In genomic region chr11:2943711-2944118, GRCh38 we compare ENCODE assay signal across 10 cellular contexts. TPM values are rescaled to one million over a fixed set of nuclear protein-coding genes. Genes with fewer than 3 reads are reported as not detected.
DNase-seq lines count a peak whose midpoint lies in the region; ATAC-seq and TF ChIP-seq lines count a peak whose summit lies in the region.
"Had no signal": no experiment of that assay in that cellular context is flagged by ENCODE, and none has a peak within 500 bp of the region (broad histone marks: within the 10 kb centered on the region; RNA-seq: fewer than 3 reads in every experiment).

No MANE protein-coding gene starts in this region.

- H3K4me3 Mint-ChIP-seq in activated T-cell treated with anti-CD3 and anti-CD28 coated beads, Interleukin-2, amount 50 U/mL, for 24 hours: no peak overlapping the region

- WGBS in gastroesophageal sphincter (ENCODE audit: low coverage in 1 of 2), 2 donors: 64% methylated on average over 9 of the region's 12 CpGs; no CpG with 5 or more reads in 1 of the 2 donors

- TF ChIP-seq EP300 in gastroesophageal sphincter (IDR thresholded peaks at IDR 0.05): no peak

- no peaks in the 10 kb centered on the region for H3K79me2 ChIP-seq in OCI-LY1 (ENCODE audit: insufficient read depth, low read length)

- H3K4me1 ChIP-seq in OCI-LY1 (ENCODE audit: insufficient read depth, low read length, severe bottlenecking): peaks cover 9% of the 10 kb centered on the region
- peaks cover 0 to 43% (median 21%) of the 10 kb centered on the region in 3 donors for H3K4me1 ChIP-seq in gastroesophageal sphincter

- peaks cover 9% of the 10 kb centered on the region; the same call in 1 of the 2 replicates for H3K9me3 ChIP-seq in OCI-LY1 (ENCODE audit: low read length)
- no peaks in the 10 kb centered on the region for H3K9me3 ChIP-seq in gastroesophageal sphincter

- TF ChIP-seq CTCF in OCI-LY1 (IDR thresholded peaks at IDR 0.05; ENCODE audit: low read length): peak; percentile 21; the same call in 1 of the 2 replicates
- no peak for TF ChIP-seq CTCF in fibroblast of mammary gland (conservative IDR thresholded peaks at IDR 0.05; ENCODE audit: control insufficient read depth, insufficient read depth, low read depth, low read length)
- no peak for TF ChIP-seq CTCF in gastroesophageal sphincter (IDR thresholded peaks at IDR 0.05)

- H3K27me3 ChIP-seq in OCI-LY1 (ENCODE audit: insufficient read depth, low read length): no peaks in the 10 kb centered on the region
- no peaks in the 10 kb centered on the region for H3K27me3 ChIP-seq in gastroesophageal sphincter
- H3K27me3 ChIP-seq: dorsolateral prefrontal cortex had no signal

- no peak for TF ChIP-seq POLR2A in gastroesophageal sphincter (IDR thresholded peaks at IDR 0.05)

- H3K36me3 ChIP-seq in OCI-LY1 (ENCODE audit: insufficient read depth, low read length) (peaks cover 53% of the 10 kb centered on the region), gastroesophageal sphincter (peaks cover 0 to 40% of the 10 kb centered on the region in 2 donors)

- H3K9me2 ChIP-seq in OCI-LY1 (ENCODE audit: low read depth, low read length): no peaks in the 10 kb centered on the region

- no peaks in the 10 kb centered on the region for H3F3A ChIP-seq in OCI-LY1 (ENCODE audit: insufficient read depth, low read length)

- peak; percentile 45 for DNase-seq in activated T-cell treated with anti-CD3 and anti-CD28 coated beads, Interleukin-2, amount 50 U/mL, for 24 hours
- DNase-seq in activated T-cell treated with anti-CD3 and anti-CD28 coated beads for 4 hours: no peak
- DNase-seq in fibroblast of mammary gland (ENCODE audit: low read depth): peak; percentile 20
- peak; percentile 34 for DNase-seq in stimulated activated CD8-positive, alpha-beta memory T cell treated with anti-CD3 and anti-CD28 coated beads, Interleukin-4, amount 100 ng/mL, for 48 hours
- no peak for DNase-seq in HK-2 (ENCODE audit: unreplicated experiment)
- DNase-seq: NCI-H1092 had no signal

- no peak overlapping the region for H3K4me2 ChIP-seq in OCI-LY1 (ENCODE audit: low read length)

- H2AFZ ChIP-seq in OCI-LY1 (ENCODE audit: low read length): no peak overlapping the region

- no peak overlapping the region for H3K9ac ChIP-seq in OCI-LY1 (ENCODE audit: low read length)

- no peaks in the 10 kb centered on the region for H4K20me1 ChIP-seq in OCI-LY1 (ENCODE audit: insufficient read depth, low read length)

- no peaks in the 10 kb centered on the region for H3K27me3 Mint-ChIP-seq in activated T-cell treated with anti-CD3 and anti-CD28 coated beads, Interleukin-2, amount 50 U/mL, for 24 hours

- peak overlapping the region; percentile 68 for H3K27ac Mint-ChIP-seq in activated T-cell treated with anti-CD3 and anti-CD28 coated beads, Interleukin-2, amount 50 U/mL, for 24 hours

- H3K4me1 Mint-ChIP-seq in activated T-cell treated with anti-CD3 and anti-CD28 coated beads, Interleukin-2, amount 50 U/mL, for 24 hours (ENCODE audit: low read depth): peaks cover 70% of the 10 kb centered on the region

- peaks cover 66% of the 10 kb centered on the region for H3K36me3 Mint-ChIP-seq in activated T-cell treated with anti-CD3 and anti-CD28 coated beads, Interleukin-2, amount 50 U/mL, for 24 hours (ENCODE audit: low read depth)

- H3K27ac ChIP-seq in OCI-LY1 (ENCODE audit: low read depth, low read length, poor library complexity, severe bottlenecking) (no peak overlapping the region), gastroesophageal sphincter (peak overlapping the region in 1 of 4 donors; percentile 72)
- H3K27ac ChIP-seq: dorsolateral prefrontal cortex had no signal

- ATAC-seq in GM21528 (IDR thresholded peaks at IDR 0.05; ENCODE audit: low FRiP score, unreplicated experiment) (no peak), gastroesophageal sphincter (no peak)

- H3K9me3 Mint-ChIP-seq in activated T-cell treated with anti-CD3 and anti-CD28 coated beads, Interleukin-2, amount 50 U/mL, for 24 hours: peaks cover 11% of the 10 kb centered on the region

- H3K4me3 ChIP-seq in OCI-LY1 (ENCODE audit: low read depth, low read length, poor library complexity, severe bottlenecking) (no peak overlapping the region), fibroblast of mammary gland (ENCODE audit: control insufficient read depth, low read depth, low read length) (no peak overlapping the region), gastroesophageal sphincter (no peak overlapping the region)
- H3K4me3 ChIP-seq: dorsolateral prefrontal cortex had no signal

RNA-seq across cellular contexts. Expression of gene PHLDA2, which starts 14.5 kb away (rescaled TPM):
- total RNA-seq in gastroesophageal sphincter: 1 to 10 TPM in 2 of 4 donors, under 1 TPM in 1, not detected in 1; 0.82 to 5.0 (median 1.9) TPM

RNA-seq across cellular contexts. Expression of gene NAP1L4, which starts 48.4 kb away (rescaled TPM):
- 100 to 1,000 TPM; 107 to 175 (median 137) TPM for total RNA-seq in gastroesophageal sphincter

RNA-seq across cellular contexts. Expression of gene CDKN1C, which starts 58.1 kb away (rescaled TPM):
- 100 to 1,000 TPM in 2 of 4 donors, 10 to 100 TPM in 2; 87.0 to 201 (median 121) TPM for total RNA-seq in gastroesophageal sphincter

Comparison
In these comparisons a context has a peak if more than half of its experiments do, and no peak if none do; other contexts are left out.
1. DNase-seq: peak in activated T-cell treated with anti-CD3 and anti-CD28 coated beads, Interleukin-2, amount 50 U/mL, for 24 hours (single experiment), fibroblast of mammary gland (single experiment) and stimulated activated CD8-positive, alpha-beta memory T cell treated with anti-CD3 and anti-CD28 coated beads, Interleukin-4, amount 100 ng/mL, for 48 hours (single experiment); none in activated T-cell treated with anti-CD3 and anti-CD28 coated beads for 4 hours (single experiment) and HK-2 (single experiment).